1 cellular context compared by ENCODE assay signal in the genomic region with DNA sequence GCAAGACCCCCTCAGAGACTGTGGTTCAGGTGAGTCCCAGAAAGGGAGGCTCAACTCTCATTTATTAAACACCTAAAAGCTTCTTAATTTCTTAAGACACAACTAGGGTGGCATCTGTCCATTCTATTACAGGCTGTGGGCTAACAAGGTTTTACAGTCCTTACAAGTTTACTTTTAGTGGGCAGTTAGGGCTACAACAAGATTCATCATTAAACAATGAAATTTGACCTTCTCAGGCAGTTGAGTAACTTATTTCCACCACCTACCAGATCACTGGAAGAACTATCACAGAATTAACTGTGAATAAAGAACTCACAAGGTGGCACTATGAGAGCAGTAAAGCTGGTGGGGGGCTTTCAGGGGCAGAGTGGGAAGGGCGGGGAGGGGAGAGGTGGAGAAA.
TF ChIP-seq lines count a peak whose summit lies in the region.

No MANE protein-coding gene starts in this region.

TF ChIP-seq in HepG2, 621 proteins besides CTCF, POLR2A, EP300 and RAD21 (continued from another document):
- TF ChIP-seq, protein P1, sequence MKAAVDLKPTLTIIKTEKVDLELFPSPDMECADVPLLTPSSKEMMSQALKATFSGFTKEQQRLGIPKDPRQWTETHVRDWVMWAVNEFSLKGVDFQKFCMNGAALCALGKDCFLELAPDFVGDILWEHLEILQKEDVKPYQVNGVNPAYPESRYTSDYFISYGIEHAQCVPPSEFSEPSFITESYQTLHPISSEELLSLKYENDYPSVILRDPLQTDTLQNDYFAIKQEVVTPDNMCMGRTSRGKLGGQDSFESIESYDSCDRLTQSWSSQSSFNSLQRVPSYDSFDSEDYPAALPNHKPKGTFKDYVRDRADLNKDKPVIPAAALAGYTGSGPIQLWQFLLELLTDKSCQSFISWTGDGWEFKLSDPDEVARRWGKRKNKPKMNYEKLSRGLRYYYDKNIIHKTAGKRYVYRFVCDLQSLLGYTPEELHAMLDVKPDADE (CRISPR knock-in tag; IDR thresholded peaks at IDR 0.05), result no peak
- TF ChIP-seq SYNCRIP (IDR thresholded peaks at IDR 0.05; ENCODE audit: insufficient read depth, low read depth, low read length) (no peak), ZNF264 (CRISPR knock-in tag; IDR thresholded peaks at IDR 0.05) (no peak), ZNF253 (CRISPR knock-in tag; IDR thresholded peaks at IDR 0.05; ENCODE audit: borderline replicate concordance) (no peak), ZBTB20 (CRISPR knock-in tag; IDR thresholded peaks at IDR 0.05; ENCODE audit: borderline replicate concordance, low read depth) (no peak)
